1 cellular context compared by ENCODE assay signal in genomic region chr18:62730926-62731325, GRCh38.
TF ChIP-seq lines count a peak whose summit lies in the region.

No MANE protein-coding gene starts in this region.

TF ChIP-seq in GM12878, 131 proteins besides CTCF, POLR2A, EP300 and RAD21 (continued from another document):
- TF ChIP-seq BCLAF1 (IDR thresholded peaks at IDR 0.05): no peak
- TF ChIP-seq RB1 (IDR thresholded peaks at IDR 0.05; ENCODE audit: borderline replicate concordance): no peak
- TF ChIP-seq BHLHE40 (IDR thresholded peaks at IDR 0.05; ENCODE audit: borderline replicate concordance in 1 of 2, low read depth in 2 of 2, low read length in 1 of 2): no peak
- TF ChIP-seq IRF3 (IDR thresholded peaks at IDR 0.05): no peak
- TF ChIP-seq EGR1 (IDR thresholded peaks at IDR 0.05; ENCODE audit: borderline replicate concordance in 1 of 2, low read depth in 2 of 2, low read length in 2 of 2): no peak
- TF ChIP-seq SPI1 (IDR thresholded peaks at IDR 0.05; ENCODE audit: borderline replicate concordance, insufficient read depth, low read depth, low read length): no peak
- TF ChIP-seq ZZZ3 (IDR thresholded peaks at IDR 0.05; ENCODE audit: control insufficient read depth, insufficient read length, low read depth): no peak
- no peak for TF ChIP-seq NFXL1 (IDR thresholded peaks at IDR 0.05; ENCODE audit: borderline replicate concordance)
- no peak for TF ChIP-seq RAD51 (IDR thresholded peaks at IDR 0.05)
- TF ChIP-seq POLR2AphosphoS2 (IDR thresholded peaks at IDR 0.05; ENCODE audit: low read depth, low read length): no peak
- TF ChIP-seq NFIC (IDR thresholded peaks at IDR 0.05; ENCODE audit: low read depth, low read length): no peak
